In genomic region chr2:45261746-45262145, GRCh38 we compare ENCODE assay signal across 15 cellular contexts.
"Had no signal": no experiment of that assay in that cellular context is flagged by ENCODE, and none has a peak within 500 bp of the region (broad histone marks: within the 10 kb centered on the region; RNA-seq: fewer than 3 reads in every experiment).

No MANE protein-coding gene starts in this region.

- H3K4me1 ChIP-seq: pancreas, vagina had no signal

- H3K4me3 ChIP-seq: heart right ventricle, lung, pancreas, tibial artery, vagina had no signal

- ATAC-seq: effector memory CD8-positive, alpha-beta T cell; heart right ventricle; left cardiac atrium; pancreas; stimulated activated naive B cell treated with anti-CD40 and anti-IgM and Interleukin-4, amounts not matched to agents 10 μg/mL and 1 μg/mL and 100 μg/mL, for 72 hours had no signal

- H3K27ac ChIP-seq: epithelial cell of prostate, heart right ventricle, pancreas, tibial artery, vagina had no signal

- H3K27ac Mint-ChIP-seq: activated T-helper 1 cell treated with anti-CD3 and anti-CD28 coated beads, Interleukin-12 subunit alpha, Interleukin-12 subunit beta, Interleukin-2, Interleukin-4 antibody, amounts not matched to agents 30 ng/mL and 10 ng/mL and 1 ng/mL, durations not matched to agents 14 hours and 24 hours and 36 hours; dendritic cell treated with granulocyte-macrophage colony-stimulating factor and Interleukin-4, amounts not matched to agents 40 ng/mL and 50 ng/mL, for 4 days; effector memory CD8-positive, alpha-beta T cell; stimulated activated naive B cell treated with anti-CD40 and anti-IgM and Interleukin-4, amounts not matched to agents 10 μg/mL and 1 μg/mL and 100 μg/mL, for 72 hours had no signal

- DNase-seq: activated CD4-positive, CD25-positive, alpha-beta regulatory T cell treated with anti-CD3 and anti-CD28 coated beads, Interleukin-2, amount 50 U/mL, for 72 hours; activated naive CD4-positive, alpha-beta T cell; effector memory CD8-positive, alpha-beta T cell; foreskin melanocyte; heart right ventricle; left cardiac atrium; pancreas; stimulated activated naive B cell treated with anti-CD40 and anti-IgM and Interleukin-4, amounts not matched to agents 10 μg/mL and 1 μg/mL and 100 μg/mL, for 72 hours; T-helper 9 cell; tibial artery had no signal

- H3K36me3 ChIP-seq: heart right ventricle, pancreas, tibial artery, vagina had no signal

- H3K27me3 ChIP-seq: pancreas, tibial artery, vagina had no signal

- H3K9me3 ChIP-seq: heart right ventricle, pancreas, tibial artery, vagina had no signal

- H3K9me3 Mint-ChIP-seq: activated T-helper 1 cell treated with anti-CD3 and anti-CD28 coated beads, Interleukin-12 subunit alpha, Interleukin-12 subunit beta, Interleukin-2, Interleukin-4 antibody, amounts not matched to agents 30 ng/mL and 10 ng/mL and 1 ng/mL, durations not matched to agents 14 hours and 24 hours and 36 hours; dendritic cell treated with granulocyte-macrophage colony-stimulating factor and Interleukin-4, amounts not matched to agents 40 ng/mL and 50 ng/mL, for 4 days; effector memory CD8-positive, alpha-beta T cell had no signal

- H3K4me3 Mint-ChIP-seq: activated T-helper 1 cell treated with anti-CD3 and anti-CD28 coated beads, Interleukin-12 subunit alpha, Interleukin-12 subunit beta, Interleukin-2, Interleukin-4 antibody, amounts not matched to agents 30 ng/mL and 10 ng/mL and 1 ng/mL, durations not matched to agents 14 hours and 24 hours and 36 hours; dendritic cell treated with granulocyte-macrophage colony-stimulating factor and Interleukin-4, amounts not matched to agents 40 ng/mL and 50 ng/mL, for 4 days; effector memory CD8-positive, alpha-beta T cell; stimulated activated naive B cell treated with anti-CD40 and anti-IgM and Interleukin-4, amounts not matched to agents 10 μg/mL and 1 μg/mL and 100 μg/mL, for 72 hours had no signal
